22 cellular contexts compared by ENCODE assay signal in the genomic region with DNA sequence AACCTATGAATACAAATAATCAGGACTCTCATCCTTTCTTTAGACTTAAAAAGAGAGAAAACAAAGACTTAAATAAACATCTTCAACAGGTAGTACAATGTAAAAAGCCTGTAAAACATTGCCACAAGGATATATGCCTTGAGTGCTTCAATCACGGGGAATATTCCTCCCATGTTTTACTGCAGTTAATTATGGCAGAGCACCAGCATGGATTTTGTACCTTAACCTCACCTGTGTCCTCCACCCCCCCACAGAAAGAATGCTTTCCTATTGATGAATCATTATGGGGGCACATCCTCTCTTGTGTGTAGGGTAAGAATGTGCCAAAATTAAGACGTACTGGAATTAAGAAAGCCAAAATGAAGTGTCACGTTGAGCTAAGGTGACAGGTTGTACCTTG.
"Had no signal": no experiment of that assay in that cellular context is flagged by ENCODE, and none has a peak within 500 bp of the region (broad histone marks: within the 10 kb centered on the region; RNA-seq: fewer than 3 reads in every experiment).

No MANE protein-coding gene starts in this region.

- H3K9me3 ChIP-seq: MG63, SJSA1 had no signal

- H3K27me3 ChIP-seq: MG63, SJSA1 had no signal

- DNase-seq: IMR-90, Karpas-422, KG1, MG63, NCI-H1092 treated with DMSO at 0.1 percent for 48 hours, NCI-H1436, NCI-H187, NCI-H2029, NCI-H2081 treated with DMSO at 0.1 percent for 48 hours, NCI-H2171, NCI-H226, NCI-H446, NCI-H510A, NCI-H524 treated with DMSO at 0.1 percent for 48 hours, NCI-H69, NCI-H774, Right ventricle myocardium superior, RPMI8226, SIG-M5 had no signal

- H3K4me3 ChIP-seq: MG63, SJSA1, SK-N-MC had no signal

- ATAC-seq: HepG2 had no signal

- H3K27ac ChIP-seq: SJSA1, SK-N-MC had no signal

- H3K36me3 ChIP-seq: MG63, SJSA1 had no signal
